Comparison of ENCODE assay signal across 9 cellular contexts in genomic region chr11:43879789-43880639, GRCh38. TPM values are rescaled to one million over a fixed set of nuclear protein-coding genes. Genes with fewer than 3 reads are reported as not detected.
A peak's percentile ranks its signal among the peaks of the same experiment; 100 is the strongest.
DNase-seq lines count a peak whose midpoint lies in the region; ATAC-seq, FAIRE-seq and TF ChIP-seq lines count a peak whose summit lies in the region.
"Had no signal": no experiment of that assay in that cellular context is flagged by ENCODE, and none has a peak within 500 bp of the region (broad histone marks: within the 10 kb centered on the region; RNA-seq: fewer than 3 reads in every experiment).

No MANE protein-coding gene starts in this region.

- H2BK5ac ChIP-seq in H9 (ENCODE audit: insufficient read length, low read length), result no peak overlapping the region

- peak overlapping the region; percentile 85 to 89 for H3K4me3 Mint-ChIP-seq in H9
- H3K4me3 Mint-ChIP-seq in stimulated activated effector memory CD8-positive, alpha-beta T cell treated with anti-CD3 and anti-CD28 coated beads, Interleukin-12 subunit alpha, Interleukin-12 subunit beta, amount 100 ng/mL, for 72 hours, result peak overlapping the region; percentile 94

- no peaks in the 10 kb centered on the region for H3K79me1 ChIP-seq in H9 (ENCODE audit: insufficient read depth, low read depth, low read length, poor library complexity, severe bottlenecking)

- H3K4me1 ChIP-seq in H9 (ENCODE audit: insufficient read depth, low read length) (no peaks in the 10 kb centered on the region), hepatocyte (ENCODE audit: insufficient read depth) (peaks cover 9% of the 10 kb centered on the region)

- H4K91ac ChIP-seq in H9 (ENCODE audit: insufficient read length, low read depth, low read length), result no peak overlapping the region

- H3K4me1 Mint-ChIP-seq in H9, result peaks cover 13% of the 10 kb centered on the region in 2 experiments
- peaks cover 19% of the 10 kb centered on the region for H3K4me1 Mint-ChIP-seq in stimulated activated effector memory CD8-positive, alpha-beta T cell treated with anti-CD3 and anti-CD28 coated beads, Interleukin-12 subunit alpha, Interleukin-12 subunit beta, amount 100 ng/mL, for 72 hours

- no peak overlapping the region for H3K9ac ChIP-seq in H9 (ENCODE audit: extremely low read depth, insufficient read length, low read length)

- no peak for ATAC-seq in stimulated activated effector memory CD8-positive, alpha-beta T cell treated with anti-CD3 and anti-CD28 coated beads, Interleukin-12 subunit alpha, Interleukin-12 subunit beta, amount 100 ng/mL, for 72 hours

- no peaks in the 10 kb centered on the region for H3K79me2 ChIP-seq in H9 (ENCODE audit: insufficient read depth, low read length)
- peaks cover 14% of the 10 kb centered on the region for H3K79me2 ChIP-seq in hepatocyte

- no peaks in the 10 kb centered on the region for H4K20me1 ChIP-seq in H9 (ENCODE audit: control insufficient read depth, insufficient read depth, insufficient read length)
- H4K20me1 ChIP-seq in hepatocyte (ENCODE audit: insufficient read depth, poor library complexity, severe bottlenecking), result no peaks in the 10 kb centered on the region

- H3K9me3 Mint-ChIP-seq in H9, result peaks cover 0 to 3% of the 10 kb centered on the region in 2 experiments; a peak in 2 of 5 replicates
- H3K9me3 Mint-ChIP-seq in stimulated activated effector memory CD8-positive, alpha-beta T cell treated with anti-CD3 and anti-CD28 coated beads, Interleukin-12 subunit alpha, Interleukin-12 subunit beta, amount 100 ng/mL, for 72 hours, result peaks cover 3% of the 10 kb centered on the region

- no peak overlapping the region for H2BK20ac ChIP-seq in H9 (ENCODE audit: low read depth, low read length, poor library complexity, severe bottlenecking)

- peaks cover 10% of the 10 kb centered on the region for H3K23me2 ChIP-seq in H9 (ENCODE audit: insufficient read length, low read depth, low read length, poor library complexity, severe bottlenecking)

- H2AFZ ChIP-seq in H9 (ENCODE audit: low read length), result peak overlapping the region; percentile 89
- H2AFZ ChIP-seq in hepatocyte, result peak overlapping the region; percentile 100

- H3T11ph ChIP-seq in H9 (ENCODE audit: low read length), result no peak overlapping the region

- peak overlapping the region; percentile 81 for H4K5ac ChIP-seq in H9 (ENCODE audit: insufficient read length, low read depth, low read length)

- H3K23ac ChIP-seq in H9 (ENCODE audit: insufficient read length, low read depth, low read length), result no peak overlapping the region

- H3K4me2 ChIP-seq in H9 (ENCODE audit: insufficient read depth, insufficient read length, low read length), result peak overlapping the region; percentile 68
- peak overlapping the region; percentile 94 for H3K4me2 ChIP-seq in hepatocyte

- H2BK120ac ChIP-seq in H9 (ENCODE audit: low read depth, low read length, poor library complexity, severe bottlenecking), result no peak overlapping the region

- H3K27me3 ChIP-seq in H9 (ENCODE audit: insufficient read depth, low read length) (peaks cover 4% of the 10 kb centered on the region; the same call in 1 of the 2 replicates), hepatocyte (peaks cover 22% of the 10 kb centered on the region)

- no peak overlapping the region for H3K14ac ChIP-seq in H9 (ENCODE audit: insufficient read depth, low read length)

- DNase-seq in H9, result no peak
- no peak for DNase-seq in hepatocyte (ENCODE audit: low spot score)
- no peak for DNase-seq in stimulated activated effector memory CD8-positive, alpha-beta T cell treated with anti-CD3 and anti-CD28 coated beads, Interleukin-12 subunit alpha, Interleukin-12 subunit beta, amount 100 ng/mL, for 72 hours (ENCODE audit: low spot score in 2 of 2)
- no peak for DNase-seq in effector CD8-positive, alpha-beta T cell (lab: John Stamatoyannopoulos, UW)
- DNase-seq in SHP77 (lab: John Stamatoyannopoulos, UW), result no peak
- DNase-seq in frontal cortex (ENCODE audit: low spot score in 2 of 2), result no peak
- DNase-seq in SIG-M5 treated with dmso at 0.1 percent for 504 hours (lab: John Stamatoyannopoulos, UW; ENCODE audit: unreplicated experiment), result no peak

- no peak for FAIRE-seq in frontal cortex (lab: Jason Lieb, UNC)
- FAIRE-seq: TTC549 had no signal

- WGBS in H9 (ENCODE audit: extremely low coverage, insufficient read length, low lambda C conversion rate), result no CpG with 5 or more reads among the region's 13 CpGs
- 55% methylated on average over 13 of the region's 13 CpGs for whole genome bisulfite sequencing in hepatocyte (ENCODE audit: low lambda C conversion rate, missing lambda C conversion rate)

- H3K4ac ChIP-seq in H9 (ENCODE audit: low read depth, low read length), result no peak overlapping the region

- H2BK15ac ChIP-seq in H9 (ENCODE audit: low read depth, low read length), result 0 out of 2 replicates have a peak overlapping the region, but pooled peaks have one; percentile 49

- TF ChIP-seq CTCF in H9 (conservative IDR thresholded peaks at IDR 0.05), result no peak
- TF ChIP-seq CTCF in VCaP (conservative IDR thresholded peaks at IDR 0.05), result no peak
- TF ChIP-seq CTCF in hepatocyte (IDR thresholded peaks at IDR 0.05; ENCODE audit: poor library complexity), result no peak

- no peak overlapping the region for H3K18ac ChIP-seq in H9 (ENCODE audit: insufficient read length, low read depth, low read length)

- peak overlapping the region; percentile 52 for H4K8ac ChIP-seq in H9 (replicated peaks; ENCODE audit: insufficient read length, low read depth, low read length)

- peak overlapping the region in 2 of 3 experiments; percentile 22 to 60; a peak in 2 of 7 replicates for H3K27ac Mint-ChIP-seq in H9
- peak overlapping the region; percentile 96 for H3K27ac Mint-ChIP-seq in stimulated activated effector memory CD8-positive, alpha-beta T cell treated with anti-CD3 and anti-CD28 coated beads, Interleukin-12 subunit alpha, Interleukin-12 subunit beta, amount 100 ng/mL, for 72 hours

- H3K36me3 ChIP-seq in hepatocyte (replicated peaks; ENCODE audit: insufficient read depth, low read depth), result no peaks in the 10 kb centered on the region

- H3K9me3 ChIP-seq in H9 (ENCODE audit: control insufficient read depth, low read depth, low read length) (no peaks in the 10 kb centered on the region), hepatocyte (ENCODE audit: low read depth) (no peaks in the 10 kb centered on the region)

- H3K9me2 ChIP-seq in hepatocyte (replicated peaks; ENCODE audit: insufficient read depth), result no peaks in the 10 kb centered on the region

- no peak overlapping the region for H2BK12ac ChIP-seq in H9 (ENCODE audit: insufficient read length, low read depth, low read length)

- H3K36me3 Mint-ChIP-seq in H9 (ENCODE audit: insufficient read depth in 1 of 3, low read depth in 3 of 3), result peaks cover 0 to 27% (median 19%) of the 10 kb centered on the region in 3 experiments; a peak in 5 of 7 replicates
- peaks cover 29% of the 10 kb centered on the region for H3K36me3 Mint-ChIP-seq in stimulated activated effector memory CD8-positive, alpha-beta T cell treated with anti-CD3 and anti-CD28 coated beads, Interleukin-12 subunit alpha, Interleukin-12 subunit beta, amount 100 ng/mL, for 72 hours

- H3K4me3 ChIP-seq in hepatocyte, result peak overlapping the region; percentile 62

- H3K27ac ChIP-seq in H9 (ENCODE audit: insufficient read length, low read depth, low read length) (no peak overlapping the region), VCaP (peak overlapping the region; percentile 65), hepatocyte (no peak overlapping the region)

- peaks cover 60% of the 10 kb centered on the region for H3K27me3 Mint-ChIP-seq in H9 (ENCODE audit: low read depth)

- H2AK5ac ChIP-seq in H9 (ENCODE audit: insufficient read length, low read length), result no peak overlapping the region

- no peak overlapping the region for H3K56ac ChIP-seq in H9 (ENCODE audit: insufficient read length, low read depth, low read length)

RNA-seq across cellular contexts. Expression of gene ALKBH3, which starts 0.6 kb away (rescaled TPM):
- total RNA-seq in H9 (2021), result 18.8 and 22.2 TPM in 2 replicates
- total RNA-seq in hepatocyte, result 22.0 and 27.2 TPM in 2 replicates
- polyA plus RNA-seq in hepatocyte, result 18.2 and 23.8 TPM in 2 replicates
- total RNA-seq in frontal cortex, result 16.7 TPM
